Comparison of ENCODE assay signal across 12 cellular contexts in genomic region chr2:181183878-181184553, GRCh38.
DNase-seq lines count a peak whose midpoint lies in the region; ATAC-seq, FAIRE-seq and TF ChIP-seq lines count a peak whose summit lies in the region.
"Had no signal": no experiment of that assay in that cellular context is flagged by ENCODE, and none has a peak within 500 bp of the region (broad histone marks: within the 10 kb centered on the region; RNA-seq: fewer than 3 reads in every experiment).

No MANE protein-coding gene starts in this region.

- no peak overlapping the region for H3K27ac Mint-ChIP-seq in T-helper 17 cell

- peaks cover 7% of the 10 kb centered on the region for H3K36me3 Mint-ChIP-seq in T-helper 17 cell (ENCODE audit: low read depth)

- ATAC-seq in GM21390 (IDR thresholded peaks at IDR 0.05; ENCODE audit: unreplicated experiment) = peak; percentile 98
- ATAC-seq in HG03196 (IDR thresholded peaks at IDR 0.05; ENCODE audit: unreplicated experiment) = peak; percentile 96
- peak; percentile 59 for ATAC-seq in T-helper 17 cell
- ATAC-seq: K562 had no signal

- H3K27me3 Mint-ChIP-seq in T-helper 17 cell = no peaks in the 10 kb centered on the region

- DNase-seq in GM12892 (ENCODE audit: insufficient read length) = no peak
- DNase-seq in T-helper 17 cell = no peak
- no peak for DNase-seq in hypothalamus (lab: John Stamatoyannopoulos, UW)
- DNase-seq in nucleus accumbens (lab: John Stamatoyannopoulos, UW) = no peak
- no peak for DNase-seq in stimulated activated CD4-positive, alpha-beta T cell treated with anti-CD3 and anti-CD28 coated beads, Interleukin-4, amount 100 ng/mL, for 24 hours
- DNase-seq in EL = no peak
- DNase-seq: activated CD4-positive, CD25-positive, alpha-beta regulatory T cell; central memory CD4-positive, alpha-beta T cell; spleen had no signal

- FAIRE-seq in GM12892 (lab: Jason Lieb, UNC) = peak; percentile 88
- FAIRE-seq: K562 had no signal

- H3K4me1 Mint-ChIP-seq in T-helper 17 cell = peaks cover 9% of the 10 kb centered on the region

- H3K9me3 ChIP-seq in T-helper 17 cell (ENCODE audit: control insufficient read depth, low read length, poor library complexity, severe bottlenecking) = no peaks in the 10 kb centered on the region
- H3K9me3 ChIP-seq: spleen had no signal

- no peak for TF ChIP-seq POLR2A in GM12892 (IDR thresholded peaks at IDR 0.05; ENCODE audit: low read depth, low read length)

- no peak overlapping the region for H3K4me3 Mint-ChIP-seq in T-helper 17 cell
